1 cellular context compared by ENCODE assay signal in genomic region chr11:118143661-118144185, GRCh38.
TF ChIP-seq lines count a peak whose summit lies in the region.

No MANE protein-coding gene starts in this region.

TF ChIP-seq in WTC11, 78 proteins besides CTCF, POLR2A, EP300 and RAD21 (continued from another document):
- TF ChIP-seq ZNF532 (CRISPR knock-in tag; IDR thresholded peaks at IDR 0.05; ENCODE audit: borderline replicate concordance) (no peak), NFATC4 (CRISPR knock-in tag; IDR thresholded peaks at IDR 0.05) (no peak), EMX1 (CRISPR knock-in tag; IDR thresholded peaks at IDR 0.05) (no peak), SP1 (CRISPR knock-in tag; conservative IDR thresholded peaks at IDR 0.05) (no peak), ZSCAN18 (CRISPR knock-in tag; IDR thresholded peaks at IDR 0.05) (no peak)
